Comparison of ENCODE assay signal across 21 cellular contexts in the genomic region with DNA sequence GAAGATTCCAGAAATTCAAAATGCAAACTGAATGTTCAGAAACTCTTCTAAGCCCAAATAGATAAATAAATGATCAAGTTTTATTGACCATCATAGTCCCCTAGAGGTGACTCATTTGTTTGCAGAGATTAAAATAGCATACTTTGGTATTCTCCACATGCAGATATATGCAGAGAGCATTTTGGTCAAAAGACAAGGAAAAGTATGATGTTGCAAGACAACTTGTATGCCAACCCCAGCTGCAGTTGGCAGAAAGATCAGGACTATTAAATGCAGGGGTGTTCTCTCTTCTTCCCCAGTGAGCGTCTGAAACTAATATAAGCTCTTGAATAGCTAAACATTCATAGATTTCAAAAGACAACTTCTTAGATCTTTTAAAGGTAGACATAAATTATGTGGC.
DNase-seq lines count a peak whose midpoint lies in the region; TF ChIP-seq lines count a peak whose summit lies in the region.
"Had no signal": no experiment of that assay in that cellular context is flagged by ENCODE, and none has a peak within 500 bp of the region (broad histone marks: within the 10 kb centered on the region; RNA-seq: fewer than 3 reads in every experiment).

No MANE protein-coding gene starts in this region.

- no peak overlapping the region for H3K27ac ChIP-seq in stomach
- H3K27ac ChIP-seq: adrenal gland, gastroesophageal sphincter, HL-60, lower lobe of right lung had no signal

- H3K27me3 ChIP-seq in adipocyte (replicated peaks; ENCODE audit: control insufficient read depth, insufficient read depth, low read length) (no peaks in the 10 kb centered on the region), stomach (no peaks in the 10 kb centered on the region)
- H3K27me3 ChIP-seq: adrenal gland, gastroesophageal sphincter had no signal

- intact Hi-C loops in stomach (cut with DNase I; ENCODE audit: low total_unique reads): no loop called here

- peaks cover 19% of the 10 kb centered on the region for H3K9me3 ChIP-seq in adipocyte (ENCODE audit: control insufficient read depth, low read length)
- H3K9me3 ChIP-seq in stomach: peaks cover 0 to 3% (median 0%) of the 10 kb centered on the region in 4 donors
- H3K9me3 ChIP-seq: adrenal gland, gastroesophageal sphincter had no signal

- no peak for TF ChIP-seq POLR2A in stomach (IDR thresholded peaks at IDR 0.05)

- H3K4me1 ChIP-seq in adipocyte (ENCODE audit: control insufficient read depth, insufficient read depth, low read length) (peaks cover 17% of the 10 kb centered on the region), stomach (no peaks in the 10 kb centered on the region)
- H3K4me1 ChIP-seq: adrenal gland, gastroesophageal sphincter, lower lobe of right lung had no signal

- TF ChIP-seq CTCF in AG10803 (conservative IDR thresholded peaks at IDR 0.05; ENCODE audit: low read length): peak; percentile 22
- TF ChIP-seq CTCF in foreskin fibroblast (IDR thresholded peaks at IDR 0.05; ENCODE audit: low read depth, low read length): no peak
- no peak for TF ChIP-seq CTCF in stomach (IDR thresholded peaks at IDR 0.05)

- TF ChIP-seq EP300 in stomach (IDR thresholded peaks at IDR 0.05): no peak

- WGBS in stomach, 5 donors: 0 to 92% (median 4%) methylated on average over 1 of the region's 1 CpG

- H3K4me3 ChIP-seq in AG10803 (ENCODE audit: low read length) (no peak overlapping the region), adipocyte (ENCODE audit: low read length) (no peak overlapping the region), foreskin fibroblast (ENCODE audit: low read depth in 1 of 2, low read length in 2 of 2) (no peak overlapping the region), stomach (no peak overlapping the region)
- H3K4me3 ChIP-seq: adrenal gland, gastroesophageal sphincter, lower lobe of right lung had no signal

- DNase-seq in AG10803 (ENCODE audit: low read depth): peak; percentile 76
- DNase-seq in HCEC 1CT: peak; percentile 26
- DNase-seq in adipocyte (ENCODE audit: low read depth): peak; percentile 57
- DNase-seq in foreskin fibroblast: peak; percentile 71 to 83
- no peak for DNase-seq in cerebellar nuclear complex (lab: John Stamatoyannopoulos, UW)
- no peak for DNase-seq in NCI-H748 (lab: John Stamatoyannopoulos, UW; ENCODE audit: unreplicated experiment)
- DNase-seq in stomach: no peak
- no peak for DNase-seq in NAMALWA (ENCODE audit: low spot score)
- DNase-seq: ACHN; activated CD4-positive, alpha-beta T cell treated with anti-CD3 and anti-CD28 coated beads for 1 hour; activated gamma-delta T cell treated with Interleukin-2 at 50 U/mL for 16 hours; activated T-cell treated with anti-CD3 and anti-CD28 coated beads, Interleukin-2, amount 50 U/mL, for 1 hour; adrenal gland; CD4-positive, CD25-positive, alpha-beta regulatory T cell; dermis blood vessel endothelial cell; GDM1; H9; lower lobe of right lung; NCI-H748 treated with DMSO at 0.1 percent for 48 hours had no signal

- H3K36me3 ChIP-seq in adipocyte (ENCODE audit: control insufficient read depth, insufficient read depth, low read length, severe bottlenecking) (no peaks in the 10 kb centered on the region), stomach (no peaks in the 10 kb centered on the region)
- H3K36me3 ChIP-seq: adrenal gland, gastroesophageal sphincter, lower lobe of right lung had no signal

- peak overlapping the region; percentile 28 for H3K9ac ChIP-seq in adipocyte (ENCODE audit: low read length)

Comparison
In these comparisons a context has a peak if more than half of its experiments do, and no peak if none do; other contexts are left out.
1. DNase-seq: peak in AG10803 (single experiment), HCEC 1CT (single experiment), adipocyte (single experiment) and foreskin fibroblast (2 of 2); none in cerebellar nuclear complex (0 of 2), NCI-H748 (single experiment), stomach (single experiment) and NAMALWA (single experiment).